Comparison of ENCODE assay signal across 18 cellular contexts in the genomic region with DNA sequence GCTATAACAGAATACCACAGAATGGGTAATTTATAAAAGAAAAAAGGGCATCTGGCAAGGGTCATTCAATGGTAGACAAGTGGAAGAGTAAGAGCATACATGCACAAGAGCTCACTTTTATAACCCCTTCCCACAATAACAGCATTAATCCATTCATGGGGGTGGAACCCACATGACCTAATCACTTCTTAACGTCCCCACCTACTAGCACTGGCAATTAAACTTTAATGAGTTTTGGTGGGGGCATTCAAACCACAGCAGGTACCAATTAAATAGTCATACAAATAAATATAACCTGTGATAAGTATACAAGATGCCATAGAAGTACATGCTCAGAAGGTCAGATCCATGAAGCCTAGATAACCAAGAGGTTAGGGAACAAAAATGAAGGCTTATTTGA.
"Had no signal": no experiment of that assay in that cellular context is flagged by ENCODE, and none has a peak within 500 bp of the region (broad histone marks: within the 10 kb centered on the region; RNA-seq: fewer than 3 reads in every experiment).

No MANE protein-coding gene starts in this region.

- H3K4me1 Mint-ChIP-seq: neural crest cell had no signal

- H3K4me3 Mint-ChIP-seq: dendritic cell treated with granulocyte-macrophage colony-stimulating factor and Interleukin-4, amounts not matched to agents 40 ng/mL and 50 ng/mL, for 4 days; effector memory CD8-positive, alpha-beta T cell; naive thymus-derived CD8-positive, alpha-beta T cell; neural crest cell had no signal

- H3K27me3 Mint-ChIP-seq: dendritic cell treated with granulocyte-macrophage colony-stimulating factor and Interleukin-4, amounts not matched to agents 40 ng/mL and 50 ng/mL, for 4 days; effector memory CD8-positive, alpha-beta T cell; naive thymus-derived CD8-positive, alpha-beta T cell had no signal

- ATAC-seq: effector memory CD8-positive, alpha-beta T cell; gastroesophageal sphincter; left lobe of liver; mucosa of descending colon; naive thymus-derived CD8-positive, alpha-beta T cell; right cardiac atrium had no signal

- DNase-seq: effector memory CD8-positive, alpha-beta T cell; esophagus squamous epithelium; foreskin fibroblast; glutamatergic neuron; islet precursor cell; mammary epithelial cell; mucosa of descending colon; naive thymus-derived CD8-positive, alpha-beta T cell; ovary; right cardiac atrium; stimulated activated CD4-positive, alpha-beta T cell treated with anti-CD3 and anti-CD28 coated beads, Interleukin-2, amount 100 ng/mL, for 48 hours; stomach; substantia nigra; transverse colon had no signal

- H3K9me3 Mint-ChIP-seq: dendritic cell treated with granulocyte-macrophage colony-stimulating factor and Interleukin-4, amounts not matched to agents 40 ng/mL and 50 ng/mL, for 4 days; effector memory CD8-positive, alpha-beta T cell; naive thymus-derived CD8-positive, alpha-beta T cell had no signal

- H3K27ac Mint-ChIP-seq: dendritic cell treated with granulocyte-macrophage colony-stimulating factor and Interleukin-4, amounts not matched to agents 40 ng/mL and 50 ng/mL, for 4 days had no signal
